Comparison of ENCODE assay signal across 11 cellular contexts in genomic region chr20:45917790-45918141, GRCh38. TPM values are rescaled to one million over a fixed set of nuclear protein-coding genes. Genes with fewer than 3 reads are reported as not detected.
DNase-seq lines count a peak whose midpoint lies in the region; ATAC-seq and TF ChIP-seq lines count a peak whose summit lies in the region.
"Had no signal": no experiment of that assay in that cellular context is flagged by ENCODE, and none has a peak within 500 bp of the region (broad histone marks: within the 10 kb centered on the region; RNA-seq: fewer than 3 reads in every experiment).

No MANE protein-coding gene starts in this region.

- TF ChIP-seq CTCF in Peyer's patch (IDR thresholded peaks at IDR 0.05) (no peak), esophagus muscularis mucosa (IDR thresholded peaks at IDR 0.05) (no peak), PC-3 (conservative IDR thresholded peaks at IDR 0.05; ENCODE audit: low read depth, low read length) (no peak)

- no peaks in the 10 kb centered on the region for H4K20me1 ChIP-seq in PC-3 (ENCODE audit: low read length)

- no peak overlapping the region for H3K23ac ChIP-seq in mesenchymal stem cell (ENCODE audit: low read length in 2 of 2)

- H2BK15ac ChIP-seq in mesenchymal stem cell (ENCODE audit: low read depth, poor library complexity, severe bottlenecking) = no peak overlapping the region

- CTCF ChIA-PET in PC-3 (lab: Charles Lee) = no interaction called here

- BruUV-seq in PC-3 (replicated peaks; lab: Mats Ljungman, UMichigan) = no TSS peak

- H3K4ac ChIP-seq in mesenchymal stem cell (ENCODE audit: low read depth in 1 of 2, low read length in 2 of 2) = peak overlapping the region; percentile 44 to 80

- POLR2A ChIA-PET in PC-3 (lab: Charles Lee; ENCODE audit: unreplicated experiment) = no interaction called here

- H3K27me3 ChIP-seq in Peyer's patch (no peaks in the 10 kb centered on the region), esophagus muscularis mucosa (peaks cover 0 to 6% (median 3%) of the 10 kb centered on the region in 4 donors), mesenchymal stem cell (ENCODE audit: control insufficient read depth in 1 of 2, insufficient read depth in 1 of 2, low read length in 2 of 2) (no peaks in the 10 kb centered on the region), PC-3 (ENCODE audit: low read length) (no peaks in the 10 kb centered on the region)

- no peaks in the 10 kb centered on the region for H3F3A ChIP-seq in PC-3 (ENCODE audit: low read length, unreplicated experiment)

- H3K9me3 ChIP-seq in Peyer's patch = no peaks in the 10 kb centered on the region
- H3K9me3 ChIP-seq in esophagus muscularis mucosa = no peaks in the 10 kb centered on the region
- no peaks in the 10 kb centered on the region for H3K9me3 ChIP-seq in mesenchymal stem cell (ENCODE audit: control insufficient read depth, low read length)
- H3K9me3 ChIP-seq in PC-3 (ENCODE audit: low read length) = no peaks in the 10 kb centered on the region

- no peaks in the 10 kb centered on the region for H3K79me2 ChIP-seq in PC-3 (ENCODE audit: low read length)

- peak overlapping the region; percentile 0 to 79 for H3K18ac ChIP-seq in mesenchymal stem cell (ENCODE audit: low read depth in 1 of 2, low read length in 2 of 2)

- H3K36me3 ChIP-seq in Peyer's patch (no peaks in the 10 kb centered on the region), esophagus muscularis mucosa (no peaks in the 10 kb centered on the region), mesenchymal stem cell (ENCODE audit: control insufficient read depth in 1 of 2, insufficient read depth in 2 of 2, low read depth in 1 of 2, low read length in 2 of 2) (no peaks in the 10 kb centered on the region), PC-3 (ENCODE audit: low read depth, low read length) (no peaks in the 10 kb centered on the region)

- H4K8ac ChIP-seq in mesenchymal stem cell (ENCODE audit: low read length) = peak overlapping the region; percentile 8

- no peak overlapping the region for H2BK120ac ChIP-seq in mesenchymal stem cell (ENCODE audit: low read depth, low read length)

- H3K4me2 ChIP-seq in mesenchymal stem cell (ENCODE audit: low read length, poor library complexity, severe bottlenecking) (no peak overlapping the region), PC-3 (ENCODE audit: low read length) (no peak overlapping the region)

- H3K79me1 ChIP-seq in mesenchymal stem cell (replicated peaks; ENCODE audit: low read length, poor library complexity, severe bottlenecking) = no peaks in the 10 kb centered on the region

- H2BK12ac ChIP-seq in mesenchymal stem cell (ENCODE audit: low read length in 2 of 2) = peak overlapping the region in 1 of 2 experiments; percentile 83

- TF ChIP-seq POLR2A in Peyer's patch (IDR thresholded peaks at IDR 0.05) = no peak
- no peak for TF ChIP-seq POLR2A in esophagus muscularis mucosa (IDR thresholded peaks at IDR 0.05; ENCODE audit: low read depth)

- 68% methylated on average over 5 of the region's 5 CpGs for WGBS in esophagus muscularis mucosa
- WGBS in mesenchymal stem cell = 73% methylated on average over 4 of the region's 5 CpGs

- H3K4me1 ChIP-seq in Peyer's patch (peaks cover 0 to 38% (median 0%) of the 10 kb centered on the region in 4 donors), esophagus muscularis mucosa (peaks cover 30 to 49% (median 32%) of the 10 kb centered on the region in 4 donors), mesenchymal stem cell (ENCODE audit: control insufficient read depth, insufficient read depth, low read depth, low read length) (peaks cover 15% of the 10 kb centered on the region), PC-3 (ENCODE audit: insufficient read depth, low read length) (peaks cover 8% of the 10 kb centered on the region)

- peak overlapping the region; percentile 40 for H2AK5ac ChIP-seq in mesenchymal stem cell (ENCODE audit: low read length, severe bottlenecking)

- no peak overlapping the region for H4K91ac ChIP-seq in mesenchymal stem cell (ENCODE audit: low read length)

- ATAC-seq in PC-3 (no peak), GM19395 (IDR thresholded peaks at IDR 0.05; ENCODE audit: unreplicated experiment) (no peak), HG02610 (IDR thresholded peaks at IDR 0.05; ENCODE audit: unreplicated experiment) (no peak)

- H3K14ac ChIP-seq in mesenchymal stem cell (ENCODE audit: low read length in 2 of 2) = peak overlapping the region in 1 of 2 experiments; percentile 74

- TF ChIP-seq EP300 in esophagus muscularis mucosa (IDR thresholded peaks at IDR 0.05) = no peak

- H3K9ac ChIP-seq in mesenchymal stem cell (ENCODE audit: low read length) (no peak overlapping the region), PC-3 (ENCODE audit: low read length) (no peak overlapping the region)

- H3K27ac ChIP-seq in Peyer's patch (peak overlapping the region in 3 of 4 donors; percentile 59 to 70 (median 61)), esophagus muscularis mucosa (replicated peaks in 1 of 4) (peak overlapping the region; percentile 37 to 69 (median 64)), mesenchymal stem cell (ENCODE audit: low read length, poor library complexity, severe bottlenecking) (no peak overlapping the region), PC-3 (ENCODE audit: low read length) (no peak overlapping the region)

- intact Hi-C loops in esophagus muscularis mucosa (cut with DNase I) = no loop called here
- intact Hi-C loops in PC-3 (cut with micrococcal nuclease) = no loop called here

- DNase-seq in Peyer's patch (no peak), esophagus muscularis mucosa (ENCODE audit: extremely low spot score) (no peak), mesenchymal stem cell (peak; percentile 30), superior temporal gyrus (ENCODE audit: extremely low spot score) (peak; percentile 44), NCI-H1694 treated with DMSO at 0.1 percent for 48 hours (lab: John Stamatoyannopoulos, UW) (no peak), PC-3 (no peak)
- DNase-seq: CD4-positive, alpha-beta memory T cell; NCI-H69 had no signal

- H2AFZ ChIP-seq in mesenchymal stem cell (ENCODE audit: low read depth, low read length) (peak overlapping the region; percentile 73), PC-3 (ENCODE audit: low read length) (no peak overlapping the region)

- H3K4me3 ChIP-seq in Peyer's patch (no peak overlapping the region), esophagus muscularis mucosa (no peak overlapping the region), mesenchymal stem cell (ENCODE audit: insufficient read depth in 1 of 2, low read depth in 1 of 2, low read length in 2 of 2) (no peak overlapping the region), PC-3 (ENCODE audit: low read length) (no peak overlapping the region)
- H3K4me3 ChIP-seq: skin epidermis had no signal

- no peaks in the 10 kb centered on the region for H3K9me2 ChIP-seq in PC-3 (replicated peaks; ENCODE audit: low read length)

- no peak overlapping the region for H2BK5ac ChIP-seq in mesenchymal stem cell (ENCODE audit: low read depth, low read length, poor library complexity, severe bottlenecking)

RNA-seq across cellular contexts. Expression of gene PLTP, which starts 5.8 kb away (rescaled TPM):
- total RNA-seq in Peyer's patch (10 to 100 TPM; 25.0 to 99.3 (median 35.7) TPM), esophagus muscularis mucosa (100 to 1,000 TPM; 109 to 342 (median 176) TPM), PC-3 (2014; rRNA removed) (56.6 and 61.5 TPM in 2 replicates)
- polyA plus RNA-seq in mesenchymal stem cell (2013, experiment 1 of 2) = 175 TPM
- 164 TPM for polyA plus RNA-seq in mesenchymal stem cell (2013, experiment 2 of 2)

RNA-seq across cellular contexts. Expression of gene PCIF1, which starts 16.7 kb away (rescaled TPM):
- 10 to 100 TPM; 25.0 to 53.2 (median 44.9) TPM for total RNA-seq in Peyer's patch
- 10 to 100 TPM; 35.3 to 51.2 (median 37.2) TPM for total RNA-seq in esophagus muscularis mucosa
- polyA plus RNA-seq in mesenchymal stem cell (2013, experiment 1 of 2) = 16.7 TPM
- 17.3 TPM for polyA plus RNA-seq in mesenchymal stem cell (2013, experiment 2 of 2)
- total RNA-seq in PC-3 (2014; rRNA removed) = 18.4 and 20.2 TPM in 2 replicates

RNA-seq across cellular contexts. Expression of gene CTSA, which starts 26.6 kb away (rescaled TPM):
- total RNA-seq in Peyer's patch (100 to 1,000 TPM in 3 of 4 donors, 10 to 100 TPM in 1; 85.0 to 602 (median 258) TPM), esophagus muscularis mucosa (10 to 100 TPM; 44.8 to 70.2 (median 48.3) TPM), PC-3 (2014; rRNA removed) (98.0 and 129 TPM in 2 replicates)
- polyA plus RNA-seq in mesenchymal stem cell (2013, experiment 1 of 2) = 373 TPM
- polyA plus RNA-seq in mesenchymal stem cell (2013, experiment 2 of 2) = 366 TPM

RNA-seq across cellular contexts. Expression of gene NEURL2, which starts 26.8 kb away (rescaled TPM):
- total RNA-seq in Peyer's patch = 10 to 100 TPM in 3 of 4 donors, 1 to 10 TPM in 1; 3.3 to 27.6 (median 23.9) TPM
- total RNA-seq in esophagus muscularis mucosa = 10 to 100 TPM; 10.8 to 16.1 (median 13.0) TPM
- 4.3 TPM for polyA plus RNA-seq in mesenchymal stem cell (2013, experiment 1 of 2)
- 3.6 TPM for polyA plus RNA-seq in mesenchymal stem cell (2013, experiment 2 of 2)
- 2.3 and 3.7 TPM in 2 replicates for total RNA-seq in PC-3 (2014; rRNA removed)

RNA-seq across cellular contexts. Expression of gene SPATA25, which starts 30.3 kb away (rescaled TPM):
- total RNA-seq in Peyer's patch (10 to 100 TPM in 3 of 4 donors, 1 to 10 TPM in 1; 5.8 to 35.2 (median 19.5) TPM), esophagus muscularis mucosa (1 to 10 TPM; 1.7 to 4.6 (median 3.0) TPM), PC-3 (2014; rRNA removed) (0.40 and 0.46 TPM in 2 replicates)
- 0.39 TPM for polyA plus RNA-seq in mesenchymal stem cell (2013, experiment 1 of 2)
- 0.38 TPM for polyA plus RNA-seq in mesenchymal stem cell (2013, experiment 2 of 2)

Comparison
In these comparisons a context has a peak if more than half of its experiments do, and no peak if none do; other contexts are left out.
1. DNase-seq: peak in mesenchymal stem cell (single experiment) and superior temporal gyrus (single experiment); none in Peyer's patch (0 of 3), esophagus muscularis mucosa (single experiment), NCI-H1694 treated with DMSO at 0.1 percent for 48 hours (single experiment) and PC-3 (single experiment).
2. H3K27ac ChIP-seq: peak in Peyer's patch (3 of 4) and esophagus muscularis mucosa (4 of 4); none in mesenchymal stem cell (single experiment) and PC-3 (single experiment).